In the genomic region with DNA sequence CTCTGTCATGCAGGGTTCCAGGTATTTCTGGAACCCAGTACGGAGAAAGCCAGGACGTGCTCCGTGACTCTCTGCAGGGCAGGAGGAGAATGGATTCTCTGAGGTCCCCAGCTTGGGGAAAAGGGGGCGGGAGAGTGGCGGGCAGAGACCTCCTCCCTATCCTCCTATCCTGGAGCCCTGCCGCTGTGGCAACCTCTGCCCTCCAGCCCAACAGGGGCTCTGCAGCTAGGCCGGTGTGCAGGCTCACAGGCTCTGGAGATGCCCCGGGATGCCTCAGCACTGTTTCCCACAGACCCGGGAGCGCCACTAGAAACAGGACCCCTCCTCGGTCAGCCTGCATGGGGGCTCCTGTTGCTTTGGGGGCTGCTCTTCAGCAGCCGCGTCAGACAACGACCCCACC, we compare ENCODE assay signal across 36 cellular contexts. TPM values are rescaled to one million over a fixed set of nuclear protein-coding genes. Genes with fewer than 3 reads are reported as not detected.
DNase-seq lines count a peak whose midpoint lies in the region; ATAC-seq, FAIRE-seq and TF ChIP-seq lines count a peak whose summit lies in the region.
"Had no signal": no experiment of that assay in that cellular context is flagged by ENCODE, and none has a peak within 500 bp of the region (broad histone marks: within the 10 kb centered on the region; RNA-seq: fewer than 3 reads in every experiment).

No MANE protein-coding gene starts in this region.

- H3K27me3 Mint-ChIP-seq in activated T-helper 1 cell treated with anti-CD3 and anti-CD28 coated beads, Interleukin-12 subunit alpha, Interleukin-12 subunit beta, Interleukin-2, Interleukin-4 antibody, amounts not matched to agents 30 ng/mL and 10 ng/mL and 1 ng/mL, durations not matched to agents 14 hours and 24 hours and 36 hours (ENCODE audit: insufficient read depth) = no peaks in the 10 kb centered on the region
- H3K27me3 Mint-ChIP-seq: B cell; CD4-positive, alpha-beta memory T cell; CD4-positive, alpha-beta T cell; CD4-positive, CD25-positive, alpha-beta regulatory T cell had no signal

- TF ChIP-seq CTCF in K562 (IDR thresholded peaks at IDR 0.05 in 2 of 3, conservative IDR thresholded peaks at IDR 0.05 in 1 of 3; ENCODE audit: insufficient read depth in 2 of 3, low read depth in 1 of 3, low read length in 3 of 3) (no peak), osteoblast (IDR thresholded peaks at IDR 0.05; ENCODE audit: extremely low read depth, low read depth, low read length) (no peak), gastrocnemius medialis (IDR thresholded peaks at IDR 0.05 in 4 of 5, conservative IDR thresholded peaks at IDR 0.05 in 1 of 5) (no peak)

- BruUV-seq in K562 (replicated peaks; lab: Mats Ljungman, UMichigan) = no TSS peak

- no peak overlapping the region for H3K27ac Mint-ChIP-seq in activated T-helper 1 cell treated with anti-CD3 and anti-CD28 coated beads, Interleukin-12 subunit alpha, Interleukin-12 subunit beta, Interleukin-2, Interleukin-4 antibody, amounts not matched to agents 30 ng/mL and 10 ng/mL and 1 ng/mL, durations not matched to agents 14 hours and 24 hours and 36 hours
- H3K27ac Mint-ChIP-seq: B cell; CD4-positive, alpha-beta T cell; CD8-positive, alpha-beta T cell had no signal

- no peak for FAIRE-seq in K562 (lab: Jason Lieb, UNC)
- FAIRE-seq: A204.1, A549, D721Med had no signal

- H3K36me3 Mint-ChIP-seq in activated T-helper 1 cell treated with anti-CD3 and anti-CD28 coated beads, Interleukin-12 subunit alpha, Interleukin-12 subunit beta, Interleukin-2, Interleukin-4 antibody, amounts not matched to agents 30 ng/mL and 10 ng/mL and 1 ng/mL, durations not matched to agents 14 hours and 24 hours and 36 hours (ENCODE audit: low read depth) = peaks cover 34% of the 10 kb centered on the region

- in situ Hi-C loops in K562 (cut with MboI) = no loop called here
- in situ Hi-C loops in gastrocnemius medialis (cut with MboI; ENCODE audit: low sequenced_read_pairs in 4 of 4) = no loop called here

- TF ChIP-seq POLR2A in K562 (conservative IDR thresholded peaks at IDR 0.05) (no peak), gastrocnemius medialis (IDR thresholded peaks at IDR 0.05) (no peak)

- H3K4me2 ChIP-seq in BLaER1 treated with 17β-estradiol and CSF1 and Interleukin-3, amounts not matched to agents 10 nM and 100 nM = peak overlapping the region in 3 of 11 experiments; percentile 13 to 95 (median 30); a peak in 2 of 22 replicates
- H3K4me2 ChIP-seq in K562 (ENCODE audit: insufficient read depth, low read length) (no peak overlapping the region), osteoblast (ENCODE audit: insufficient read depth, low read length) (no peak overlapping the region)
- H3K4me2 ChIP-seq: A549 had no signal

- H4K20me1 ChIP-seq in BLaER1 treated with 17β-estradiol and CSF1 and Interleukin-3, amounts not matched to agents 10 nM and 100 nM = peaks cover 0 to 11% (median 0%) of the 10 kb centered on the region in 11 experiments; a peak in 5 of 22 replicates
- peaks cover 6% of the 10 kb centered on the region; the same call in 1 of the 2 replicates for H4K20me1 ChIP-seq in K562 (replicated peaks; ENCODE audit: control insufficient read depth, insufficient read depth, low read length)
- no peaks in the 10 kb centered on the region for H4K20me1 ChIP-seq in osteoblast (ENCODE audit: insufficient read depth, low read length)

- intact Hi-C loops in Right ventricle myocardium inferior (cut with DNase I) (no loop called here), Right ventricle myocardium superior (cut with DNase I) (no loop called here), K562 (cut with micrococcal nuclease) (no loop called here), gastrocnemius medialis (cut with DNase I; ENCODE audit: low total_unique reads) (no loop called here)
- intact Hi-C loops in activated T-helper 1 cell treated with anti-CD3 and anti-CD28 coated beads, Interleukin-12 subunit alpha, Interleukin-12 subunit beta, Interleukin-2, Interleukin-4 antibody, amounts not matched to agents 30 ng/mL and 10 ng/mL and 1 ng/mL, durations not matched to agents 14 hours and 24 hours and 36 hours (cut with micrococcal nuclease) = no loop called here

- H3K9me1 ChIP-seq in K562 (ENCODE audit: control insufficient read depth, insufficient read depth, low read length) = no peaks in the 10 kb centered on the region

- H3K9me3 ChIP-seq in BLaER1 treated with 17β-estradiol and CSF1 and Interleukin-3, amounts not matched to agents 10 nM and 100 nM (replicated peaks in 1 of 11) = no peaks in the 10 kb centered on the region
- H3K9me3 ChIP-seq in K562 (replicated peaks; ENCODE audit: control insufficient read depth, insufficient read depth, low read depth, low read length) (no peaks in the 10 kb centered on the region), osteoblast (ENCODE audit: low read depth, low read length) (no peaks in the 10 kb centered on the region), gastrocnemius medialis (no peaks in the 10 kb centered on the region)
- H3K9me3 ChIP-seq: A549, BE2C, BLaER1, Caco-2 had no signal

- H3K9ac ChIP-seq in BLaER1 treated with 17β-estradiol and CSF1 and Interleukin-3, amounts not matched to agents 10 nM and 100 nM = peak overlapping the region in 2 of 11 experiments; percentile 12 to 21; a peak in 1 of 22 replicates
- no peak overlapping the region for H3K9ac ChIP-seq in K562 (ENCODE audit: insufficient read depth in 1 of 2, low read depth in 2 of 2, low read length in 2 of 2)
- H3K9ac ChIP-seq: BLaER1 had no signal

- no peak for TF ChIP-seq RAD21 in K562 (CRISPR knock-in tag; conservative IDR thresholded peaks at IDR 0.05 in 1 of 2, IDR thresholded peaks at IDR 0.05 in 1 of 2)

- H3K4me1 Mint-ChIP-seq in activated T-helper 1 cell treated with anti-CD3 and anti-CD28 coated beads, Interleukin-12 subunit alpha, Interleukin-12 subunit beta, Interleukin-2, Interleukin-4 antibody, amounts not matched to agents 30 ng/mL and 10 ng/mL and 1 ng/mL, durations not matched to agents 14 hours and 24 hours and 36 hours (ENCODE audit: low read depth) = peaks cover 14% of the 10 kb centered on the region
- H3K4me1 Mint-ChIP-seq: B cell, CD14-positive monocyte had no signal

- peak overlapping the region in 7 of 11 experiments; percentile 20 to 88 (median 50); a peak in 13 of 22 replicates for H3K27ac ChIP-seq in BLaER1 treated with 17β-estradiol and CSF1 and Interleukin-3, amounts not matched to agents 10 nM and 100 nM
- H3K27ac ChIP-seq in K562 (ENCODE audit: extremely low read depth, low read depth, low read length) = no peak overlapping the region
- no peak overlapping the region for H3K27ac ChIP-seq in osteoblast (ENCODE audit: low read depth, low read length)
- H3K27ac ChIP-seq in gastrocnemius medialis = no peak overlapping the region
- H3K27ac ChIP-seq: 22Rv1, A549, C4-2B had no signal

- no peaks in the 10 kb centered on the region for H3K27me3 ChIP-seq in BLaER1 treated with 17β-estradiol and CSF1 and Interleukin-3, amounts not matched to agents 10 nM and 100 nM
- H3K27me3 ChIP-seq in K562 (ENCODE audit: control insufficient read depth in 2 of 2, insufficient read depth in 2 of 2, low read length in 2 of 2) (no peaks in the 10 kb centered on the region), osteoblast (ENCODE audit: insufficient read depth, low read length) (no peaks in the 10 kb centered on the region), gastrocnemius medialis (no peaks in the 10 kb centered on the region)
- H3K27me3 ChIP-seq: BE2C, BLaER1 had no signal

- no peak overlapping the region for H3K4me3 ChIP-seq in BLaER1 treated with 17β-estradiol and CSF1 and Interleukin-3, amounts not matched to agents 10 nM and 100 nM
- H3K4me3 ChIP-seq in K562 = no peak overlapping the region
- no peak overlapping the region for H3K4me3 ChIP-seq in osteoblast (ENCODE audit: insufficient read depth, low read length)
- H3K4me3 ChIP-seq in gastrocnemius medialis = no peak overlapping the region
- H3K4me3 ChIP-seq: A549, BLaER1 had no signal

- DNase-seq in Right ventricle myocardium inferior (ENCODE audit: missing footprints) (peak; percentile 53), Right ventricle myocardium superior (no peak), K562 (ENCODE audit: extremely low read depth in 1 of 4, low spot score in 3 of 4) (no peak), osteoblast (ENCODE audit: insufficient read length, low spot score, missing footprints) (peak; percentile 69), gastrocnemius medialis (no peak)
- DNase-seq in activated T-helper 1 cell treated with anti-CD3 and anti-CD28 coated beads, Interleukin-12 subunit alpha, Interleukin-12 subunit beta, Interleukin-2, Interleukin-4 antibody, amounts not matched to agents 30 ng/mL and 10 ng/mL and 1 ng/mL, durations not matched to agents 14 hours and 24 hours and 36 hours (ENCODE audit: low spot score) = no peak
- DNase-seq: 8988T; ACHN; AML-193; BE2C; C1 segment of cervical spinal cord; Caco-2; Calu3; CD4-positive, alpha-beta memory T cell; CD4-positive, alpha-beta T cell; CD4-positive, CD25-positive, alpha-beta regulatory T cell; CD8-positive, alpha-beta memory T cell; CD8-positive, alpha-beta T cell; COR-L47; DMS 273 treated with DMSO at 0.1 percent for 48 hours; DMS153; DMS53; DMS79; DMS79 treated with DMSO at 0.1 percent for 48 hours; DND-41; EL had no signal

- H2AFZ ChIP-seq in K562 (ENCODE audit: low read depth, low read length) (no peak overlapping the region), osteoblast (ENCODE audit: low read length) (no peak overlapping the region)

- no peak for TF ChIP-seq EP300 in K562 (IDR thresholded peaks at IDR 0.05; ENCODE audit: low read length)

- CTCF ChIA-PET in K562 (lab: Yijun Ruan, JAX; ENCODE audit: low intra/inter-chr PET ratio) = no interaction called here

- H3K9me3 Mint-ChIP-seq in activated T-helper 1 cell treated with anti-CD3 and anti-CD28 coated beads, Interleukin-12 subunit alpha, Interleukin-12 subunit beta, Interleukin-2, Interleukin-4 antibody, amounts not matched to agents 30 ng/mL and 10 ng/mL and 1 ng/mL, durations not matched to agents 14 hours and 24 hours and 36 hours = no peaks in the 10 kb centered on the region
- H3K9me3 Mint-ChIP-seq: CD14-positive monocyte; CD4-positive, alpha-beta memory T cell; CD4-positive, alpha-beta T cell; CD4-positive, CD25-positive, alpha-beta regulatory T cell; CD8-positive, alpha-beta memory T cell; CD8-positive, alpha-beta T cell had no signal

- peaks cover 45 to 85% (median 63%) of the 10 kb centered on the region in 11 experiments for H3K36me3 ChIP-seq in BLaER1 treated with 17β-estradiol and CSF1 and Interleukin-3, amounts not matched to agents 10 nM and 100 nM
- H3K36me3 ChIP-seq in K562 (ENCODE audit: control insufficient read depth, insufficient read depth, low read length) (peaks cover 97% of the 10 kb centered on the region), osteoblast (ENCODE audit: insufficient read depth, low read length) (no peaks in the 10 kb centered on the region), gastrocnemius medialis (no peaks in the 10 kb centered on the region)
- H3K36me3 ChIP-seq: BE2C had no signal

- WGBS in K562 (ENCODE audit: insufficient coverage, low coverage, missing lambda C conversion rate) = 96% methylated on average over 12 of the region's 14 CpGs

- H3K4me3 Mint-ChIP-seq in activated T-helper 1 cell treated with anti-CD3 and anti-CD28 coated beads, Interleukin-12 subunit alpha, Interleukin-12 subunit beta, Interleukin-2, Interleukin-4 antibody, amounts not matched to agents 30 ng/mL and 10 ng/mL and 1 ng/mL, durations not matched to agents 14 hours and 24 hours and 36 hours = no peak overlapping the region
- H3K4me3 Mint-ChIP-seq: B cell; CD14-positive monocyte; CD4-positive, alpha-beta memory T cell; CD4-positive, alpha-beta T cell; CD4-positive, CD25-positive, alpha-beta regulatory T cell; CD8-positive, alpha-beta memory T cell; CD8-positive, alpha-beta T cell had no signal

- POLR2A ChIA-PET in K562 (lab: Yijun Ruan, JAX) = interaction anchor here (1.2 kb wide), 1 partner anchor 22 kb away, joined by 4 read pairs; no protein-coding TSS in a partner anchor

- peaks cover 44 to 60% (median 45%) of the 10 kb centered on the region in 10 experiments for H3K4me1 ChIP-seq in BLaER1 treated with 17β-estradiol and CSF1 and Interleukin-3, amounts not matched to agents 10 nM and 100 nM
- H3K4me1 ChIP-seq in K562 (replicated peaks in 1 of 2; ENCODE audit: control insufficient read depth in 2 of 2, insufficient read depth in 2 of 2, low read length in 2 of 2) (no peaks in the 10 kb centered on the region), osteoblast (ENCODE audit: insufficient read depth, low read length) (peaks cover 35% of the 10 kb centered on the region), gastrocnemius medialis (no peaks in the 10 kb centered on the region)
- H3K4me1 ChIP-seq: A549, BE2C, Caco-2 had no signal

- H3K79me2 ChIP-seq in K562 (ENCODE audit: control insufficient read depth, insufficient read depth, low read length) (no peaks in the 10 kb centered on the region), osteoblast (ENCODE audit: insufficient read depth, low read length) (no peaks in the 10 kb centered on the region)

- ATAC-seq in Right ventricle myocardium inferior = no peak
- ATAC-seq in Right ventricle myocardium superior (ENCODE audit: poor library complexity) = no peak
- ATAC-seq in K562 = no peak
- ATAC-seq in HG02623 (IDR thresholded peaks at IDR 0.05; ENCODE audit: unreplicated experiment) = no peak
- ATAC-seq in gastrocnemius medialis = no peak
- ATAC-seq: A549; CD8-positive, alpha-beta T cell had no signal

RNA-seq across cellular contexts. Expression of a gene that starts 43.1 kb away (rescaled TPM):
- total RNA-seq in Right ventricle myocardium inferior (3.5 TPM), Right ventricle myocardium superior (2.7 TPM), K562 (2014; rRNA removed) (60.7 and 76.5 TPM in 2 replicates), K562 (2014; rRNA removed; fragmentation: Illumina TruSeq; extraction: Trizol) (25.4 and 30.2 TPM in 2 replicates), K562 (2015; rRNA removed; fragmentation: Illumina TruSeq; extraction: Trizol) (36.0 and 39.9 TPM in 2 replicates), K562 (2021) (128 and 138 TPM in 2 replicates), osteoblast (under 0.01 TPM in 2 replicates), gastrocnemius medialis (1 to 10 TPM; 1.7 to 3.6 (median 2.7) TPM)
- total RNA-seq in K562 (2011; cell fraction: chromatin; rRNA removed; ENCODE audit: low replicate concordance) = 213 and 603 TPM in 2 replicates
- 374 and 409 TPM in 2 replicates for total RNA-seq in K562 (2011; cell fraction: nucleolus; rRNA removed)
- 286 and 299 TPM in 2 replicates for total RNA-seq in K562 (2011; cell fraction: nucleoplasm; rRNA removed)
- polyA plus RNA-seq in K562 (2011; rRNA removed) (44.0 and 93.3 TPM in 2 replicates), K562 (2014; fragmentation: Illumina TruSeq; extraction: Trizol) (90.7 and 111 TPM in 2 replicates), K562 (2014; fragmentation: Nextera tagmentation; extraction: Ambion mirVana) (1 to 10 TPM; 1.2 to 1.4 TPM), K562 (2014; rRNA removed) (54.3 and 61.0 TPM in 2 replicates)
- polyA plus RNA-seq in K562 (2011; cell fraction: cytosol; rRNA removed) = 51.4 and 78.4 TPM in 2 replicates
- 125 and 255 TPM in 2 replicates for polyA plus RNA-seq in K562 (2011; cell fraction: nucleus; rRNA removed)
- polyA plus RNA-seq in K562 (2012) = 95.0 and 139 TPM in 2 replicates
- polyA minus RNA-seq in K562 (2011; rRNA and poly(A)+ RNA removed) = 82.2 and 99.7 TPM in 2 replicates
- polyA minus RNA-seq in K562 (2011; cell fraction: cytosol; rRNA and poly(A)+ RNA removed) = 114 and 152 TPM in 2 replicates
- 137 and 138 TPM in 2 replicates for polyA minus RNA-seq in K562 (2011; cell fraction: nucleus; rRNA and poly(A)+ RNA removed)
- 149 and 152 TPM in 2 replicates for total RNA-seq in activated T-helper 1 cell treated with anti-CD3 and anti-CD28 coated beads, Interleukin-12 subunit alpha, Interleukin-12 subunit beta, Interleukin-2, Interleukin-4 antibody, amounts not matched to agents 30 ng/mL and 10 ng/mL and 1 ng/mL, durations not matched to agents 14 hours and 24 hours and 36 hours

Comparison
In these comparisons a context has a peak if more than half of its experiments do, and no peak if none do; other contexts are left out.
1. DNase-seq: peak in Right ventricle myocardium inferior (single experiment) and osteoblast (single experiment); none in Right ventricle myocardium superior (single experiment), K562 (0 of 4), gastrocnemius medialis (0 of 2) and activated T-helper 1 cell treated with anti-CD3 and anti-CD28 coated beads, Interleukin-12 subunit alpha, Interleukin-12 subunit beta, Interleukin-2, Interleukin-4 antibody, amounts not matched to agents 30 ng/mL and 10 ng/mL and 1 ng/mL, durations not matched to agents 14 hours and 24 hours and 36 hours (single experiment).
2. H3K27ac ChIP-seq: peak in BLaER1 treated with 17β-estradiol and CSF1 and Interleukin-3, amounts not matched to agents 10 nM and 100 nM (7 of 11); none in K562 (single experiment), osteoblast (single experiment) and gastrocnemius medialis (0 of 4).